13 cellular contexts compared by ENCODE assay signal in the genomic region with DNA sequence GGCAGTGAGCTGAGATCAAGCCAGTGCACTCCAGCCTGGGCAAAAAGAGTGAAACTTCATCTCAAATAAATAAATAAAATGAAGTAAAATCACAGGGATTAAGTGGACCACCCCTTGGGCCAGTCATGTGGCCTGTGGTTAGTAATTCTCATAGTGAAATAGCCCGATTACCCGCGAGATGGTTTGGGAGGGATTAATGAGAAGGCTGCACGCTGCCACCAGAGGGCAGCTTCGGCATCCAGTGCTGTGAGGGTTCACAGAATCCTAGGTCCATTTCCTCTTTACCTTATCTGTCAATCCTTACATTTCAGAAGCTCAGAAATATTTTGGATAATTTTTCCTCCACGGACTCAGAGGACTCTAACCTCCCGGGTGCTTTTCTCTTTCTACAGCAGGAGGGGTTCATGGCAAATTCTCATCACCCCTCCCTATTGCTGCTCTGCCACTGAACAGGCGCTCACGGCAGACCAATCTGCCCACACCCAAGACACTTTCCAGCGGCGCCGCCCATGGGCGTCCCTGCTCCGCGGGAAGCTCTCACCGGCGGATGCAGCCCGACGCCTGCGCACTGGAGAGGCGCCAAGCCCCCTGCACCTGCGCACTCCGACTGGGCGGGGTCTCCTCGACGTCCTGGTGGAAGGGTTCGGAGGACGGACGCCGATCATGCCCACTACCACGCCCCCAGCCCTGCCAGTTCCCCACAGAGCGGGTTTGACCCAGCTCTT. TPM values are rescaled to one million over a fixed set of nuclear protein-coding genes. Genes with fewer than 3 reads are reported as not detected.
DNase-seq lines count a peak whose midpoint lies in the region; ATAC-seq and TF ChIP-seq lines count a peak whose summit lies in the region.
"Had no signal": no experiment of that assay in that cellular context is flagged by ENCODE, and none has a peak within 500 bp of the region (broad histone marks: within the 10 kb centered on the region; RNA-seq: fewer than 3 reads in every experiment).

No MANE protein-coding gene starts in this region.

- peaks cover 22% of the 10 kb centered on the region for H3K9me3 Mint-ChIP-seq in activated CD4-positive, alpha-beta T cell treated with anti-CD3 and anti-CD28 coated beads for 36 hours (ENCODE audit: low read depth)
- H3K9me3 Mint-ChIP-seq in CD14-positive monocyte: peaks cover 54 to 84% (median 76%) of the 10 kb centered on the region in 7 donors

- H3K36me3 ChIP-seq in NT2/D1 (ENCODE audit: insufficient read depth, insufficient read length, low read length) (peaks cover 17% of the 10 kb centered on the region), right atrium auricular region (peaks cover 14% of the 10 kb centered on the region), stomach smooth muscle (ENCODE audit: control insufficient read depth in 2 of 2, insufficient read depth in 2 of 2, low read length in 2 of 2) (peaks cover 13 to 14% of the 10 kb centered on the region in 2 donors)

- H3K9me3 ChIP-seq in NT2/D1 (ENCODE audit: insufficient read depth, low read length): no peaks in the 10 kb centered on the region
- no peaks in the 10 kb centered on the region for H3K9me3 ChIP-seq in right atrium auricular region
- H3K9me3 ChIP-seq in stomach smooth muscle (ENCODE audit: control insufficient read depth in 2 of 2, low read length in 2 of 2): peaks cover 0 to 3% of the 10 kb centered on the region in 2 donors

- H3K4me3 ChIP-seq in NT2/D1 (ENCODE audit: insufficient read length, low read depth) (peak overlapping the region; percentile 18), right atrium auricular region (peak overlapping the region; percentile 9 to 33), stomach smooth muscle (ENCODE audit: low read length in 2 of 2) (peak overlapping the region; percentile 35 to 43)

- H3K9ac ChIP-seq in NT2/D1 (ENCODE audit: insufficient read length, low read depth) (no peak overlapping the region), stomach smooth muscle (ENCODE audit: low read length in 2 of 2) (peak overlapping the region in 1 of 2 donors; percentile 36)

- H3K4me1 ChIP-seq in NT2/D1 (ENCODE audit: insufficient read depth, insufficient read length) (no peaks in the 10 kb centered on the region), right atrium auricular region (peaks cover 0 to 9% of the 10 kb centered on the region in 2 donors), stomach smooth muscle (ENCODE audit: control insufficient read depth, insufficient read depth, low read length) (peaks cover 2% of the 10 kb centered on the region)
- H3K4me1 ChIP-seq: breast epithelium had no signal

- POLR2A ChIA-PET in activated CD4-positive, alpha-beta T cell treated with anti-CD3 and anti-CD28 coated beads for 36 hours (lab: Charles Lee): no interaction called here

- H3K4me3 Mint-ChIP-seq in activated CD4-positive, alpha-beta T cell treated with anti-CD3 and anti-CD28 coated beads for 36 hours: no peak overlapping the region
- no peak overlapping the region for H3K4me3 Mint-ChIP-seq in CD14-positive monocyte
- H3K4me3 Mint-ChIP-seq: activated T-cell treated with anti-CD3 and anti-CD28 coated beads, Interleukin-2, amount 50 U/mL, for 24 hours; natural killer cell treated with Interleukin-12 subunit alpha and Interleukin-12 subunit beta and Interleukin-15 and Interleukin-18, amount 100 ng/mL, for 72 hours; stimulated activated naive CD8-positive, alpha-beta T cell treated with anti-CD3 and anti-CD28 coated beads, Interleukin-15, amount 100 ng/mL, for 72 hours had no signal

- CTCF ChIA-PET in activated CD4-positive, alpha-beta T cell treated with anti-CD3 and anti-CD28 coated beads for 36 hours (lab: Charles Lee): no interaction called here

- no peak for ATAC-seq in activated CD4-positive, alpha-beta T cell treated with anti-CD3 and anti-CD28 coated beads for 36 hours
- ATAC-seq: natural killer cell treated with Interleukin-12 subunit alpha and Interleukin-12 subunit beta and Interleukin-15 and Interleukin-18, amount 100 ng/mL, for 72 hours; stimulated activated naive CD8-positive, alpha-beta T cell treated with anti-CD3 and anti-CD28 coated beads, Interleukin-15, amount 100 ng/mL, for 72 hours had no signal

- TF ChIP-seq CTCF in right atrium auricular region (IDR thresholded peaks at IDR 0.05): peak; percentile 13 to 62
- no peak for TF ChIP-seq CTCF in CD14-positive monocyte (IDR thresholded peaks at IDR 0.05)

- H3K27ac Mint-ChIP-seq in activated CD4-positive, alpha-beta T cell treated with anti-CD3 and anti-CD28 coated beads for 36 hours: no peak overlapping the region
- H3K27ac Mint-ChIP-seq in CD14-positive monocyte: no peak overlapping the region
- H3K27ac Mint-ChIP-seq: activated T-cell treated with anti-CD3 and anti-CD28 coated beads, Interleukin-2, amount 50 U/mL, for 24 hours; natural killer cell treated with Interleukin-12 subunit alpha and Interleukin-12 subunit beta and Interleukin-15 and Interleukin-18, amount 100 ng/mL, for 72 hours; stimulated activated naive CD8-positive, alpha-beta T cell treated with anti-CD3 and anti-CD28 coated beads, Interleukin-15, amount 100 ng/mL, for 72 hours had no signal

- no peaks in the 10 kb centered on the region for H3K27me3 ChIP-seq in NT2/D1 (ENCODE audit: insufficient read depth, insufficient read length)
- H3K27me3 ChIP-seq in right atrium auricular region: no peaks in the 10 kb centered on the region
- no peaks in the 10 kb centered on the region for H3K27me3 ChIP-seq in stomach smooth muscle (ENCODE audit: control insufficient read depth in 1 of 2, insufficient read depth in 2 of 2, low read length in 2 of 2)
- H3K27me3 ChIP-seq: breast epithelium had no signal

- H3K27me3 Mint-ChIP-seq in activated CD4-positive, alpha-beta T cell treated with anti-CD3 and anti-CD28 coated beads for 36 hours: no peaks in the 10 kb centered on the region
- no peaks in the 10 kb centered on the region for H3K27me3 Mint-ChIP-seq in CD14-positive monocyte (ENCODE audit: low read depth in 3 of 3)
- H3K27me3 Mint-ChIP-seq: activated T-cell treated with anti-CD3 and anti-CD28 coated beads, Interleukin-2, amount 50 U/mL, for 24 hours; natural killer cell treated with Interleukin-12 subunit alpha and Interleukin-12 subunit beta and Interleukin-15 and Interleukin-18, amount 100 ng/mL, for 72 hours; stimulated activated naive CD8-positive, alpha-beta T cell treated with anti-CD3 and anti-CD28 coated beads, Interleukin-15, amount 100 ng/mL, for 72 hours had no signal

- no peaks in the 10 kb centered on the region for H3K4me1 Mint-ChIP-seq in activated CD4-positive, alpha-beta T cell treated with anti-CD3 and anti-CD28 coated beads for 36 hours
- no peaks in the 10 kb centered on the region for H3K4me1 Mint-ChIP-seq in CD14-positive monocyte
- H3K4me1 Mint-ChIP-seq: stimulated activated naive CD8-positive, alpha-beta T cell treated with anti-CD3 and anti-CD28 coated beads, Interleukin-15, amount 100 ng/mL, for 72 hours had no signal

- peaks cover 40% of the 10 kb centered on the region for H3K36me3 Mint-ChIP-seq in activated CD4-positive, alpha-beta T cell treated with anti-CD3 and anti-CD28 coated beads for 36 hours (ENCODE audit: low read depth)
- H3K36me3 Mint-ChIP-seq in CD14-positive monocyte: peaks cover 9 to 10% of the 10 kb centered on the region in 2 donors

- H3K27ac ChIP-seq in right atrium auricular region (no peak overlapping the region), stomach smooth muscle (ENCODE audit: low read length) (no peak overlapping the region)
- H3K27ac ChIP-seq: breast epithelium had no signal

- peak; percentile 27 for DNase-seq in activated CD4-positive, alpha-beta T cell treated with anti-CD3 and anti-CD28 coated beads for 36 hours
- no peak for DNase-seq in activated CD4-positive, alpha-beta T cell treated with anti-CD3 and anti-CD28 coated beads, Interleukin-2, amount 50 U/mL, for 4 hours
- DNase-seq in NT2/D1 (ENCODE audit: low read depth, low spot score) (no peak), right atrium auricular region (ENCODE audit: low spot score) (no peak), NCI-H1048 (lab: John Stamatoyannopoulos, UW) (no peak), CD14-positive monocyte (ENCODE audit: low spot score) (no peak), NCI-H2029 treated with DMSO at 0.1 percent for 48 hours (lab: John Stamatoyannopoulos, UW) (no peak)
- DNase-seq: activated T-cell treated with anti-CD3 and anti-CD28 coated beads, Interleukin-2, amount 50 U/mL, for 24 hours; NCI-H1417; stimulated activated naive CD8-positive, alpha-beta T cell treated with anti-CD3 and anti-CD28 coated beads, Interleukin-15, amount 100 ng/mL, for 72 hours had no signal

- intact Hi-C loops in activated CD4-positive, alpha-beta T cell treated with anti-CD3 and anti-CD28 coated beads for 36 hours (cut with DNase I, micrococcal nuclease): loop anchor here in 1 of 2 experiments (2.0 kb wide), 1 partner anchor 438 kb away; no protein-coding TSS in a partner anchor
- intact Hi-C loops in CD14-positive monocyte (cut with micrococcal nuclease): no loop called here

RNA-seq across cellular contexts. Expression of a gene that starts 11.0 kb away (rescaled TPM):
- 1 to 10 TPM; 2.8 to 4.5 TPM for total RNA-seq in activated CD4-positive, alpha-beta T cell treated with anti-CD3 and anti-CD28 coated beads for 36 hours
- 10 to 100 TPM in 1 of 2 donors, 1 to 10 TPM in 1; 6.5 to 12.8 TPM for total RNA-seq in right atrium auricular region
- polyA plus RNA-seq in CD14-positive monocyte: not detected

RNA-seq across cellular contexts. Expression of a gene that starts 17.6 kb away (rescaled TPM):
- not detected for total RNA-seq in activated CD4-positive, alpha-beta T cell treated with anti-CD3 and anti-CD28 coated beads for 36 hours
- total RNA-seq in right atrium auricular region: not detected
- not detected for polyA plus RNA-seq in CD14-positive monocyte
- total RNA-seq: natural killer cell treated with Interleukin-12 subunit alpha and Interleukin-12 subunit beta and Interleukin-15 and Interleukin-18, amount 100 ng/mL, for 72 hours had no signal
